12 cellular contexts compared by ENCODE assay signal in genomic region chr1:92399076-92399475, GRCh38.
DNase-seq lines count a peak whose midpoint lies in the region; ATAC-seq and TF ChIP-seq lines count a peak whose summit lies in the region.
"Had no signal": no experiment of that assay in that cellular context is flagged by ENCODE, and none has a peak within 500 bp of the region (broad histone marks: within the 10 kb centered on the region; RNA-seq: fewer than 3 reads in every experiment).

No MANE protein-coding gene starts in this region.

- no peak overlapping the region for H3K4me3 ChIP-seq in HL-60 (replicated peaks; ENCODE audit: insufficient read depth, low read length)
- H3K4me3 ChIP-seq in stomach, result no peak overlapping the region
- no peak overlapping the region for H3K4me3 ChIP-seq in H7 (ENCODE audit: insufficient read depth, low read depth, low read length)
- H3K4me3 ChIP-seq in BE2C (ENCODE audit: low read depth, low read length), result no peak overlapping the region

- H3K27ac ChIP-seq in HL-60 (replicated peaks) (peak overlapping the region; percentile 80), stomach (no peak overlapping the region)
- H3K27ac ChIP-seq: 22Rv1, KMS-11 had no signal

- H3K4me1 Mint-ChIP-seq in stimulated activated memory B cell treated with anti-CD40 and anti-IgM and Interleukin-4, amounts not matched to agents 10 μg/mL and 1 μg/mL and 100 μg/mL, for 72 hours, result peaks cover 26% of the 10 kb centered on the region

- H3K4me3 Mint-ChIP-seq in stimulated activated memory B cell treated with anti-CD40 and anti-IgM and Interleukin-4, amounts not matched to agents 10 μg/mL and 1 μg/mL and 100 μg/mL, for 72 hours, result no peak overlapping the region

- H3K9me3 ChIP-seq in stomach (peaks cover 4 to 40% (median 30%) of the 10 kb centered on the region in 4 donors), BE2C (no peaks in the 10 kb centered on the region)

- peak; percentile 95 for ATAC-seq in HG02759 (IDR thresholded peaks at IDR 0.05; ENCODE audit: unreplicated experiment)
- peak; percentile 93 for ATAC-seq in stimulated activated memory B cell treated with anti-CD40 and anti-IgM and Interleukin-4, amounts not matched to agents 10 μg/mL and 1 μg/mL and 100 μg/mL, for 72 hours

- intact Hi-C loops in stomach (cut with DNase I; ENCODE audit: low total_unique reads), result no loop called here

- H3K36me3 ChIP-seq in stomach (no peaks in the 10 kb centered on the region), H7 (replicated peaks; ENCODE audit: control insufficient read depth, insufficient read depth, low read length) (no peaks in the 10 kb centered on the region), BE2C (no peaks in the 10 kb centered on the region)

- peaks cover 11% of the 10 kb centered on the region for H3K9me3 Mint-ChIP-seq in stimulated activated memory B cell treated with anti-CD40 and anti-IgM and Interleukin-4, amounts not matched to agents 10 μg/mL and 1 μg/mL and 100 μg/mL, for 72 hours

- no peaks in the 10 kb centered on the region for H3K4me1 ChIP-seq in stomach
- no peaks in the 10 kb centered on the region for H3K4me1 ChIP-seq in BE2C

- peak overlapping the region; percentile 79 for H3K27ac Mint-ChIP-seq in stimulated activated memory B cell treated with anti-CD40 and anti-IgM and Interleukin-4, amounts not matched to agents 10 μg/mL and 1 μg/mL and 100 μg/mL, for 72 hours

- no peaks in the 10 kb centered on the region for H3K27me3 ChIP-seq in HL-60 (ENCODE audit: insufficient read depth, poor library complexity, severe bottlenecking)
- H3K27me3 ChIP-seq in stomach, result no peaks in the 10 kb centered on the region
- H3K27me3 ChIP-seq in H7 (ENCODE audit: control insufficient read depth, insufficient read depth, low read length), result no peaks in the 10 kb centered on the region
- no peaks in the 10 kb centered on the region for H3K27me3 ChIP-seq in BE2C

- H3K36me3 Mint-ChIP-seq in stimulated activated memory B cell treated with anti-CD40 and anti-IgM and Interleukin-4, amounts not matched to agents 10 μg/mL and 1 μg/mL and 100 μg/mL, for 72 hours, result peaks cover 8% of the 10 kb centered on the region

- no peak for TF ChIP-seq POLR2A in stomach (IDR thresholded peaks at IDR 0.05)

- H3K27me3 Mint-ChIP-seq in stimulated activated memory B cell treated with anti-CD40 and anti-IgM and Interleukin-4, amounts not matched to agents 10 μg/mL and 1 μg/mL and 100 μg/mL, for 72 hours, result no peaks in the 10 kb centered on the region

- TF ChIP-seq CTCF in HL-60 (IDR thresholded peaks at IDR 0.05; ENCODE audit: insufficient read depth, low read length) (no peak), stomach (IDR thresholded peaks at IDR 0.05) (no peak), BE2C (IDR thresholded peaks at IDR 0.05; ENCODE audit: low read depth, low read length) (no peak)

- peak; percentile 6 for DNase-seq in DMS 273 (lab: John Stamatoyannopoulos, UW; ENCODE audit: unreplicated experiment)
- no peak for DNase-seq in DMS 273 treated with DMSO at 0.1 percent for 48 hours (lab: John Stamatoyannopoulos, UW)
- peak; percentile 75 to 95 for DNase-seq in HL-60 (ENCODE audit: low read depth in 1 of 2, low spot score in 1 of 2)
- DNase-seq in stomach, result no peak
- DNase-seq in H7, result no peak
- no peak for DNase-seq in BE2C
- DNase-seq: aorta, foreskin melanocyte had no signal

- TF ChIP-seq EP300 in stomach (IDR thresholded peaks at IDR 0.05), result no peak

Comparison
In these comparisons a context has a peak if more than half of its experiments do, and no peak if none do; other contexts are left out.
1. DNase-seq: peak in DMS 273 (single experiment) and HL-60 (2 of 2); none in DMS 273 treated with DMSO at 0.1 percent for 48 hours (single experiment), stomach (single experiment), H7 (single experiment) and BE2C (single experiment).